1 cellular context compared by ENCODE assay signal in genomic region chr6:111739257-111739696, GRCh38.
TF ChIP-seq lines count a peak whose summit lies in the region.

No MANE protein-coding gene starts in this region.

TF ChIP-seq in GM12878, 131 proteins besides CTCF, POLR2A, EP300 and RAD21 (continued from another document):
- no peak for TF ChIP-seq ZBTB40 (IDR thresholded peaks at IDR 0.05; ENCODE audit: borderline replicate concordance)
- TF ChIP-seq ZZZ3 (IDR thresholded peaks at IDR 0.05; ENCODE audit: control insufficient read depth, insufficient read length, low read depth): no peak
- peak; percentile 45; the same call in 1 of the 2 replicates for TF ChIP-seq GATAD2B (conservative IDR thresholded peaks at IDR 0.05; ENCODE audit: low read depth)
- TF ChIP-seq, protein P1, sequence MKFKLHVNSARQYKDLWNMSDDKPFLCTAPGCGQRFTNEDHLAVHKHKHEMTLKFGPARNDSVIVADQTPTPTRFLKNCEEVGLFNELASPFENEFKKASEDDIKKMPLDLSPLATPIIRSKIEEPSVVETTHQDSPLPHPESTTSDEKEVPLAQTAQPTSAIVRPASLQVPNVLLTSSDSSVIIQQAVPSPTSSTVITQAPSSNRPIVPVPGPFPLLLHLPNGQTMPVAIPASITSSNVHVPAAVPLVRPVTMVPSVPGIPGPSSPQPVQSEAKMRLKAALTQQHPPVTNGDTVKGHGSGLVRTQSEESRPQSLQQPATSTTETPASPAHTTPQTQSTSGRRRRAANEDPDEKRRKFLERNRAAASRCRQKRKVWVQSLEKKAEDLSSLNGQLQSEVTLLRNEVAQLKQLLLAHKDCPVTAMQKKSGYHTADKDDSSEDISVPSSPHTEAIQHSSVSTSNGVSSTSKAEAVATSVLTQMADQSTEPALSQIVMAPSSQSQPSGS (IDR thresholded peaks at IDR 0.05; ENCODE audit: low read length): 0 out of 2 replicates have a peak, but pooled peaks have one; percentile 6
- TF ChIP-seq WRNIP1 (IDR thresholded peaks at IDR 0.05; ENCODE audit: borderline replicate concordance, low read depth, low read length): no peak
- peak; percentile 57 for TF ChIP-seq CBFB (IDR thresholded peaks at IDR 0.05; ENCODE audit: low read depth)
- peak; percentile 49; the same call in 1 of the 2 replicates for TF ChIP-seq ZBED1 (IDR thresholded peaks at IDR 0.05; ENCODE audit: borderline replicate concordance)
- no peak for TF ChIP-seq CHD4 (IDR thresholded peaks at IDR 0.05)
- no peak for TF ChIP-seq E4F1 (IDR thresholded peaks at IDR 0.05; ENCODE audit: borderline replicate concordance, partially characterized antibody)
- TF ChIP-seq LARP7 (IDR thresholded peaks at IDR 0.05): 0 out of 2 replicates have a peak, but pooled peaks have one; percentile 38
- no peak for TF ChIP-seq STAT1 (conservative IDR thresholded peaks at IDR 0.05)
- peak; percentile 48; the same call in 1 of the 2 replicates for TF ChIP-seq BCL11A (IDR thresholded peaks at IDR 0.05; ENCODE audit: low read depth, low read length)
- peak; percentile 86 for TF ChIP-seq EED (IDR thresholded peaks at IDR 0.05; ENCODE audit: low read depth)
- 0 out of 2 replicates have a peak, but pooled peaks have one; percentile 32 for TF ChIP-seq MXI1 (IDR thresholded peaks at IDR 0.05; ENCODE audit: low read depth, low read length)
- no peak for TF ChIP-seq SMAD1 (IDR thresholded peaks at IDR 0.05; ENCODE audit: low read depth, partially characterized antibody)
